16 cellular contexts compared by ENCODE assay signal in the genomic region with DNA sequence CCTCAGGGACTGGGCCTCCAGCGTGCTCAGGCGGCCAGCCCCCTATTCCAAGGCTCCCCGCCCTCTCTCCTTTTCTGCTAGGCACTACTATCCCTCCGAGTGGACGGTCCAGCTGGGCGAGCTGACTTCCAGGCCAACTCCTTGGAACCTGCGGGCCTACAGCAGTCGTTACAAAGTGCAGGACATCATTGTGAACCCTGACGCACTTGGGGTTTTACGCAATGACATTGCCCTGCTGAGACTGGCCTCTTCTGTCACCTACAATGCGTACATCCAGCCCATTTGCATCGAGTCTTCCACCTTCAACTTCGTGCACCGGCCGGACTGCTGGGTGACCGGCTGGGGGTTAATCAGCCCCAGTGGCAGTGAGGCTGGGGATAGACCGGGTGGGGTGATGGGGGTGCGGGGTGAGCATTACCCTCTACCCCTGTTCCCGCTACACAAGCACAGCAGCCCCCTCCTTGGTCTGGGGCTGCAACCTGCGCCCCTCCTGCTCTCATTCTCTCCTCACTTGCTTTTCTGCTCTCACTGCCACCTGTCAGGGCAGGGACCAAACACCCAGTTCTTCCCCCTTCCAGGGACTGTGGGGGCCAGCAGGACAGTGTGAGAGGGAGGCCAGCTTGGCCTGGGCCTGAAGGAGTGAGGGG. TPM values are rescaled to one million over a fixed set of nuclear protein-coding genes. Genes with fewer than 3 reads are reported as not detected.
A peak's percentile ranks its signal among the peaks of the same experiment; 100 is the strongest.
DNase-seq lines count a peak whose midpoint lies in the region; ATAC-seq and TF ChIP-seq lines count a peak whose summit lies in the region.
"Had no signal": no experiment of that assay in that cellular context is flagged by ENCODE, and none has a peak within 500 bp of the region (broad histone marks: within the 10 kb centered on the region; RNA-seq: fewer than 3 reads in every experiment).

No MANE protein-coding gene starts in this region.

- no peaks in the 10 kb centered on the region for H3K79me2 ChIP-seq in hepatocyte

- H3K27me3 ChIP-seq in H7 (ENCODE audit: control insufficient read depth, insufficient read depth, low read length) (no peaks in the 10 kb centered on the region), hepatocyte (no peaks in the 10 kb centered on the region), spleen (replicated peaks in 1 of 7) (peaks cover 0 to 41% (median 7%) of the 10 kb centered on the region in 7 donors)

- no peak for TF ChIP-seq CTCF in hepatocyte (IDR thresholded peaks at IDR 0.05; ENCODE audit: poor library complexity)
- TF ChIP-seq CTCF in spleen (IDR thresholded peaks at IDR 0.05 in 8 of 11, conservative IDR thresholded peaks at IDR 0.05 in 3 of 11): no peak

- no peak overlapping the region for H3K4me2 ChIP-seq in hepatocyte

- DNase-seq in H7: peak; percentile 34
- no peak for DNase-seq in hepatocyte (ENCODE audit: low spot score)
- DNase-seq in spleen: peak; percentile 45
- no peak for DNase-seq in mesenteric fat pad (ENCODE audit: low spot score)
- no peak for DNase-seq in ureter (ENCODE audit: low spot score)
- DNase-seq: activated CD8-positive, alpha-beta memory T cell treated with anti-CD3 and anti-CD28 coated beads for 24 hours; hypothalamus; kidney; NCI-H1417 treated with DMSO at 0.1 percent for 48 hours; NCI-H748 treated with DMSO at 0.1 percent for 48 hours; stimulated activated CD4-positive, alpha-beta T cell treated with anti-CD3 and anti-CD28 coated beads, Interleukin-15, amount 100 ng/mL, for 24 hours; T-helper 9 cell had no signal

- no peak for ATAC-seq in HG03432 (IDR thresholded peaks at IDR 0.05; ENCODE audit: unreplicated experiment)
- ATAC-seq: activated CD4-positive, CD25-positive, alpha-beta regulatory T cell treated with anti-CD3 and anti-CD28 coated beads, Interleukin-2, amount 50 U/mL, for 24 hours; stimulated activated effector memory CD8-positive, alpha-beta T cell treated with anti-CD3 and anti-CD28 coated beads, Interleukin-12 subunit alpha, Interleukin-12 subunit beta, amount 100 ng/mL, for 72 hours had no signal

- H3K4me3 ChIP-seq in H7 (ENCODE audit: insufficient read depth, low read depth, low read length) (no peak overlapping the region), hepatocyte (no peak overlapping the region), spleen (no peak overlapping the region)

- H3K4me1 ChIP-seq in hepatocyte (ENCODE audit: insufficient read depth) (peaks cover 12% of the 10 kb centered on the region), spleen (peaks cover 0 to 5% (median 0%) of the 10 kb centered on the region in 6 donors)

- TF ChIP-seq POLR2A in spleen (IDR thresholded peaks at IDR 0.05): no peak

- 84% methylated on average over 20 of the region's 20 CpGs for WGBS in hepatocyte (ENCODE audit: low lambda C conversion rate, missing lambda C conversion rate)
- WGBS in spleen, 5 donors: 84 to 96% (median 90%) methylated on average over 18 to 20 of the region's 20 CpGs

- H4K20me1 ChIP-seq in hepatocyte (ENCODE audit: insufficient read depth, poor library complexity, severe bottlenecking): no peaks in the 10 kb centered on the region

- H3K36me3 ChIP-seq in H7 (replicated peaks; ENCODE audit: control insufficient read depth, insufficient read depth, low read length) (no peaks in the 10 kb centered on the region), hepatocyte (replicated peaks; ENCODE audit: insufficient read depth, low read depth) (no peaks in the 10 kb centered on the region), spleen (no peaks in the 10 kb centered on the region)

- H3K9me2 ChIP-seq in hepatocyte (replicated peaks; ENCODE audit: insufficient read depth): no peaks in the 10 kb centered on the region

- H3K27ac ChIP-seq in hepatocyte (peak overlapping the region; percentile 98), spleen (no peak overlapping the region)

- H2AFZ ChIP-seq in hepatocyte: no peak overlapping the region

- H3K9me3 ChIP-seq in hepatocyte (ENCODE audit: low read depth) (no peaks in the 10 kb centered on the region), spleen (peaks cover 0 to 16% (median 11%) of the 10 kb centered on the region in 8 donors)

- intact Hi-C loops in spleen (cut with DNase I; ENCODE audit: low total_unique reads): no loop called here

RNA-seq across cellular contexts. Expression of gene PRSS41, which starts 1.1 kb away (rescaled TPM):
- not detected in 2 replicates for total RNA-seq in H7 (2014; rRNA removed; shearing (Covaris generic))
- not detected in 2 replicates for total RNA-seq in hepatocyte
- polyA plus RNA-seq in hepatocyte: not detected in 2 replicates
- not detected for total RNA-seq in spleen
- polyA plus RNA-seq in spleen: not detected
- total RNA-seq in mesenteric fat pad: not detected
- total RNA-seq in ureter: not detected
- total RNA-seq: kidney had no signal
- polyA plus RNA-seq: thymus had no signal

RNA-seq across cellular contexts. Expression of gene PRSS33, which starts 12.0 kb away (rescaled TPM):
- not detected in 2 replicates for total RNA-seq in H7 (2014; rRNA removed; shearing (Covaris generic))
- total RNA-seq in hepatocyte (0.20 TPM in 1 of 2 replicates, not detected in the other), spleen (under 1 TPM in 2 of 7 donors, not detected in 5; 0.32 to 0.67 TPM), mesenteric fat pad (not detected), ureter (not detected)
- polyA plus RNA-seq in hepatocyte (not detected in 2 replicates), spleen (under 1 TPM in 1 of 3 donors, not detected in 2; 0.03 TPM)
- total RNA-seq: kidney had no signal

RNA-seq across cellular contexts. Expression of gene PRSS21, which starts 17.7 kb away (rescaled TPM):
- total RNA-seq in H7 (2014; rRNA removed; shearing (Covaris generic)): 0.42 and 1.5 TPM in 2 replicates
- total RNA-seq in hepatocyte (not detected in 2 replicates), spleen (1 to 10 TPM in 6 of 7 donors, under 1 TPM in 1; 0.81 to 4.9 (median 1.5) TPM), mesenteric fat pad (not detected), ureter (1.3 TPM)
- polyA plus RNA-seq in hepatocyte (not detected in 2 replicates), spleen (1 to 10 TPM in 2 of 3 donors, under 1 TPM in 1; 0.49 to 3.4 (median 1.8) TPM)

RNA-seq across cellular contexts. Expression of gene ELOB, which starts 22.2 kb away (rescaled TPM):
- total RNA-seq in H7 (2014; rRNA removed; shearing (Covaris generic)): 236 and 269 TPM in 2 replicates
- total RNA-seq in hepatocyte: 255 and 540 TPM in 2 replicates
- polyA plus RNA-seq in hepatocyte: 627 and 642 TPM in 2 replicates
- 100 to 1,000 TPM; 128 to 467 (median 134) TPM for total RNA-seq in spleen
- polyA plus RNA-seq in spleen: 100 to 1,000 TPM; 233 to 378 (median 247) TPM
- total RNA-seq in mesenteric fat pad: 212 TPM
- total RNA-seq in ureter: 274 TPM

RNA-seq across cellular contexts. Expression of gene ZG16B, which starts 30.8 kb away (rescaled TPM):
- total RNA-seq in H7 (2014; rRNA removed; shearing (Covaris generic)): not detected in 2 replicates
- total RNA-seq in hepatocyte (4.3 and 5.4 TPM in 2 replicates), spleen (1 to 10 TPM in 5 of 7 donors, under 1 TPM in 1, not detected in 1; 0.79 to 3.8 (median 1.5) TPM), mesenteric fat pad (not detected), ureter (31.8 TPM)
- polyA plus RNA-seq in hepatocyte (4.9 and 7.9 TPM in 2 replicates), spleen (1 to 10 TPM in 2 of 3 donors, under 1 TPM in 1; 0.73 to 1.6 (median 1.5) TPM)

Comparison
In these comparisons a context has a peak if more than half of its experiments do, and no peak if none do; other contexts are left out.
1. DNase-seq: peak in H7 (single experiment) and spleen (single experiment); none in hepatocyte (single experiment), mesenteric fat pad (single experiment) and ureter (single experiment).